ENCODE assay signal across 1 cellular context in the genomic region with DNA sequence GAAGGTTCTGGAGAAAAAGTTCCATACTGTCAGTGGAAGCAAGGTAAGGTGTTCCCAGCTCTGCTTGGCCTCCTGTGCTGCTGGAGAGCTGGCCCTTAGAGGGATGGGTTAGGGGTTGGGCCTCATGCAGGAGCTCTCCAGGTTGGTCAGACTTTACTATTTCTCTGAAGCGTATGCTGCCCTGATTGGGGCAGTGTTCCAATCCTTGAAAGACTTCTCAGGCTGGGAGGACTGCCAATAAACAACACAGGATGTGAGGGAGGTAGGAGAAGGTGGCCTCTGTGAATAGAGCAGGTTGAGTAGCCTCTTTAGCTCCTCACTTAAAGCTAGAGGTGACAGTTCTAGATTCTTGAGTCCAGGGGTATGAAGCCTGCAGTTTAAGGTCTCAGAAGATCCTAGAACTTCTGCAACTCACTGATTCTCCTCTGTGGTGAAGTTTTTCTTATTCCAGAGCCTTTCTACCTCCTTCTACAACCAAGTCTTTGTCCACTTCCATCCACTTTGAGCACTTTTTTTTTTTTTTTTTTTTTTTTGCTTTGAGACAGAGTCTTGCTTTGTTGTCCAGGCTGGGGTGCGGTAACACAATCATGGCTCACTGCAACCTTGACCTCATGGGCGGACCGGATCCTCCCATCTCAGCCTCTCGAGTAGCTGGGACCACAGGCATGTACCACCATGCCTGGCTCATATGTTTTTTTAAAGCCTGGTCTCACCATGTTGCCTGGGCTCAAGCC.
TF ChIP-seq lines count a peak whose summit lies in the region.

No MANE protein-coding gene starts in this region.

TF ChIP-seq in GM12878, 131 proteins besides CTCF, POLR2A, EP300 and RAD21:
- TF ChIP-seq BCL11A (IDR thresholded peaks at IDR 0.05; ENCODE audit: low read depth, low read length), result no peak
- TF ChIP-seq TAF1 (IDR thresholded peaks at IDR 0.05; ENCODE audit: borderline replicate concordance, low read depth, low read length), result no peak
- no peak for TF ChIP-seq FOXM1 (IDR thresholded peaks at IDR 0.05; ENCODE audit: low read depth, low read length)
- TF ChIP-seq ZBED1 (IDR thresholded peaks at IDR 0.05; ENCODE audit: borderline replicate concordance), result no peak
- TF ChIP-seq SUZ12 (IDR thresholded peaks at IDR 0.05; ENCODE audit: unreplicated experiment), result no peak
- 0 out of 2 replicates have a peak, but pooled peaks have one; percentile 30 for TF ChIP-seq PML (IDR thresholded peaks at IDR 0.05; ENCODE audit: low read length)
- TF ChIP-seq POLR2AphosphoS5 (IDR thresholded peaks at IDR 0.05; ENCODE audit: low read length), result 0 out of 2 replicates have a peak, but pooled peaks have one; percentile 3
- TF ChIP-seq KDM1A (IDR thresholded peaks at IDR 0.05; ENCODE audit: borderline replicate concordance), result no peak
